ENCODE assay signal across 26 cellular contexts in the genomic region with DNA sequence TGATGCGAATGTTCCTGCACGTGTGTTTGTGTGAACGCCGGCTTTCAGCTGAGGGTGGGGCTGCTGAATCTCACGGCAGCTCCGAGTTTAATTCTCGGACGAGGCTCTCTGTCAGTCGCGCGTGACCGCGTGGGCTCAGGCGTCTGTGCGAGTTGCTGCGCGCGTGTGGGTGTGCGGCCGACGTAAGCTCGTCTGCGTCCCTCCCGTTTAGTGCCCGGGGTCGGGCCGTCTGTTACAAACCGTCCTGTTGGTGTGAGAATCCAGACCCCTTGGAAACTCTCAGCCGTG. TPM values are rescaled to one million over a fixed set of nuclear protein-coding genes. Genes with fewer than 3 reads are reported as not detected.
DNase-seq lines count a peak whose midpoint lies in the region; ATAC-seq, FAIRE-seq and TF ChIP-seq lines count a peak whose summit lies in the region.
"Had no signal": no experiment of that assay in that cellular context is flagged by ENCODE, and none has a peak within 500 bp of the region (broad histone marks: within the 10 kb centered on the region; RNA-seq: fewer than 3 reads in every experiment).

No MANE protein-coding gene starts in this region.

- H3K36me3 Mint-ChIP-seq in neural crest cell (ENCODE audit: low read depth) = no peaks in the 10 kb centered on the region
- H3K36me3 Mint-ChIP-seq in T-helper 17 cell (ENCODE audit: low read depth) = no peaks in the 10 kb centered on the region
- H3K36me3 Mint-ChIP-seq: CD14-positive monocyte; CD8-positive, alpha-beta memory T cell had no signal

- H3K27ac Mint-ChIP-seq in neural crest cell (ENCODE audit: unreplicated experiment) (peak overlapping the region; percentile 12), T-helper 17 cell (no peak overlapping the region)
- H3K27ac Mint-ChIP-seq: CD4-positive, alpha-beta T cell; CD8-positive, alpha-beta memory T cell; GM23338; H9; HFFc6 had no signal

- H3K9me3 ChIP-seq in left ventricle myocardium inferior (replicated peaks) (no peaks in the 10 kb centered on the region), kidney (ENCODE audit: control insufficient read depth in 1 of 2, low read length in 2 of 2) (no peaks in the 10 kb centered on the region), upper lobe of right lung (no peaks in the 10 kb centered on the region), T-helper 17 cell (ENCODE audit: control insufficient read depth, low read length, poor library complexity, severe bottlenecking) (no peaks in the 10 kb centered on the region)
- H3K9me3 ChIP-seq: A549; BE2C; BLaER1 treated with 17β-estradiol and CSF1 and Interleukin-3, amounts not matched to agents 10 nM and 100 nM had no signal

- H3K4me3 Mint-ChIP-seq in neural crest cell (no peak overlapping the region), T-helper 17 cell (no peak overlapping the region)
- H3K4me3 Mint-ChIP-seq: CD14-positive monocyte; CD4-positive, alpha-beta T cell; CD8-positive, alpha-beta memory T cell; GM23338; H9; HFFc6 had no signal

- H3K27ac ChIP-seq in left ventricle myocardium inferior (replicated peaks) (no peak overlapping the region), kidney (ENCODE audit: low read depth in 2 of 2, low read length in 2 of 2) (no peak overlapping the region), upper lobe of right lung (no peak overlapping the region)
- H3K27ac ChIP-seq: A549; BLaER1 treated with 17β-estradiol and CSF1 and Interleukin-3, amounts not matched to agents 10 nM and 100 nM had no signal

- no peak overlapping the region for H3K9ac ChIP-seq in kidney (ENCODE audit: low read length in 2 of 2)
- H3K9ac ChIP-seq: BLaER1 treated with 17β-estradiol and CSF1 and Interleukin-3, amounts not matched to agents 10 nM and 100 nM had no signal

- DNase-seq in left cardiac atrium (peak; percentile 12), left ventricle myocardium inferior (no peak), kidney (peak; percentile 68), neural crest cell (ENCODE audit: low read depth, low spot score) (no peak), upper lobe of right lung (peak; percentile 60), RKO (ENCODE audit: low spot score) (no peak), T-helper 17 cell (no peak)
- DNase-seq: 8988T, ACHN, AML-193, BE2C, DMS 273 treated with DMSO at 0.1 percent for 48 hours, DMS79, EL, GDM1, H9, HFFc6 had no signal

- H3K27me3 ChIP-seq in left ventricle myocardium inferior (ENCODE audit: low read depth) = peaks cover 61% of the 10 kb centered on the region
- peaks cover 16% of the 10 kb centered on the region for H3K27me3 ChIP-seq in upper lobe of right lung
- H3K27me3 ChIP-seq: BE2C; BLaER1 treated with 17β-estradiol and CSF1 and Interleukin-3, amounts not matched to agents 10 nM and 100 nM had no signal

- no peak for FAIRE-seq in kidney (lab: Jason Lieb, UNC)
- FAIRE-seq: A549, D721Med, GM12878 had no signal

- TF ChIP-seq CTCF in left ventricle myocardium inferior (IDR thresholded peaks at IDR 0.05; ENCODE audit: borderline replicate concordance) (no peak), kidney (IDR thresholded peaks at IDR 0.05; ENCODE audit: borderline replicate concordance, extremely low read depth, insufficient read depth) (no peak), neural crest cell (conservative IDR thresholded peaks at IDR 0.05) (no peak), upper lobe of right lung (IDR thresholded peaks at IDR 0.05) (no peak)

- no peaks in the 10 kb centered on the region for H3K9me3 Mint-ChIP-seq in neural crest cell
- H3K9me3 Mint-ChIP-seq: CD14-positive monocyte; CD4-positive, alpha-beta T cell; CD8-positive, alpha-beta memory T cell; GM23338; H9; HFFc6 had no signal

- peaks cover 6% of the 10 kb centered on the region for H3K4me1 Mint-ChIP-seq in neural crest cell
- no peaks in the 10 kb centered on the region for H3K4me1 Mint-ChIP-seq in T-helper 17 cell
- H3K4me1 Mint-ChIP-seq: CD8-positive, alpha-beta memory T cell had no signal

- H3K4me3 ChIP-seq in left ventricle myocardium inferior = no peak overlapping the region
- H3K4me3 ChIP-seq in kidney (ENCODE audit: low read length in 2 of 2) = no peak overlapping the region
- H3K4me3 ChIP-seq in upper lobe of right lung = no peak overlapping the region
- H3K4me3 ChIP-seq: A549; BLaER1 treated with 17β-estradiol and CSF1 and Interleukin-3, amounts not matched to agents 10 nM and 100 nM; GM12878; GM23338 had no signal

- H3K36me3 ChIP-seq in left ventricle myocardium inferior = no peaks in the 10 kb centered on the region
- no peaks in the 10 kb centered on the region for H3K36me3 ChIP-seq in kidney (ENCODE audit: control insufficient read depth in 1 of 2, insufficient read depth in 2 of 2, low read length in 2 of 2)
- H3K36me3 ChIP-seq in upper lobe of right lung = no peaks in the 10 kb centered on the region
- H3K36me3 ChIP-seq: BE2C; BLaER1 treated with 17β-estradiol and CSF1 and Interleukin-3, amounts not matched to agents 10 nM and 100 nM had no signal

- peaks cover 4% of the 10 kb centered on the region for H3K4me1 ChIP-seq in left ventricle myocardium inferior
- H3K4me1 ChIP-seq in kidney (ENCODE audit: control insufficient read depth in 1 of 2, insufficient read depth in 1 of 2, low read depth in 1 of 2, low read length in 2 of 2) = peaks cover 0 to 3% of the 10 kb centered on the region in 2 donors
- H3K4me1 ChIP-seq in upper lobe of right lung = no peaks in the 10 kb centered on the region
- H3K4me1 ChIP-seq: A549; BE2C; BLaER1 treated with 17β-estradiol and CSF1 and Interleukin-3, amounts not matched to agents 10 nM and 100 nM had no signal

- ATAC-seq in left cardiac atrium = no peak
- ATAC-seq in upper lobe of right lung = no peak
- no peak for ATAC-seq in T-helper 17 cell
- ATAC-seq in HG03521 (IDR thresholded peaks at IDR 0.05; ENCODE audit: unreplicated experiment) = no peak
- ATAC-seq: A549, GM12878 had no signal

- intact Hi-C loops in left cardiac atrium (cut with DNase I) (no loop called here), left ventricle myocardium inferior (cut with micrococcal nuclease) (no loop called here), kidney (cut with DNase I) (no loop called here), upper lobe of right lung (cut with DNase I) (no loop called here)

- H3K27me3 Mint-ChIP-seq in neural crest cell (ENCODE audit: low read depth) = peaks cover 12% of the 10 kb centered on the region
- peaks cover 9% of the 10 kb centered on the region for H3K27me3 Mint-ChIP-seq in T-helper 17 cell
- H3K27me3 Mint-ChIP-seq: CD4-positive, alpha-beta T cell; CD8-positive, alpha-beta memory T cell had no signal

RNA-seq across cellular contexts. Expression of a gene that starts 41.6 kb away (rescaled TPM):
- total RNA-seq in left cardiac atrium (1 to 10 TPM; 1.2 to 1.7 TPM), left ventricle myocardium inferior (0.99 TPM), kidney (8.3 TPM), neural crest cell (3.7 and 4.4 TPM in 2 replicates), upper lobe of right lung (0.52 TPM), T-helper 17 cell (not detected)
- 3.8 TPM for polyA plus RNA-seq in kidney (ENCODE audit: insufficient read depth, low read depth, low replicate concordance)
- total RNA-seq: CD4-positive, alpha-beta T cell; GM12878 had no signal
- polyA plus RNA-seq: CD14-positive monocyte; CD8-positive, alpha-beta memory T cell had no signal

Comparison
In these comparisons a context has a peak if more than half of its experiments do, and no peak if none do; other contexts are left out.
1. DNase-seq: peak in left cardiac atrium (single experiment), kidney (single experiment) and upper lobe of right lung (single experiment); none in left ventricle myocardium inferior (single experiment), neural crest cell (single experiment), RKO (single experiment) and T-helper 17 cell (0 of 3).